Comparison of ENCODE assay signal across 18 cellular contexts in the genomic region with DNA sequence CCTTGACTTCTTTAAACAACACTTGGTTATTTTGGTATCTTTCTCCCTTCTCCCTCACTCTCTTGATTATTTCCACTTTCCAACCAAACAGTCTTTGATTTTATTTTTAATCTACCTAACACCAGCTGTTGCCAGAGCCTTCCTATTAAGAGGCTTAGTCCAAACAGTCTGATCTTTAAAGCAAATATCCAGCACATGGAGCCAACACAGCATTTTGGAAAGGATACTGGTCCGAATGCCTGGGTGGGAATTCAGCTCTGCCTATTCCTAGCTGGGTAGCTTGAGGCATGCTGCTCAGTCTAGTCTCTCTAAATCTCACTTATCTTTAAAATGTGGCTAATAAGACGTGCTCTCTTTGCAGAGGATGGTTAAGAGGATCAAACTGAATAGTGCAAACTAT.
DNase-seq lines count a peak whose midpoint lies in the region; ATAC-seq, FAIRE-seq and TF ChIP-seq lines count a peak whose summit lies in the region.
"Had no signal": no experiment of that assay in that cellular context is flagged by ENCODE, and none has a peak within 500 bp of the region (broad histone marks: within the 10 kb centered on the region; RNA-seq: fewer than 3 reads in every experiment).

No MANE protein-coding gene starts in this region.

- no peaks in the 10 kb centered on the region for H3K36me3 Mint-ChIP-seq in brain
- H3K36me3 Mint-ChIP-seq: CD14-positive monocyte had no signal

- TF ChIP-seq POLR2A in GM12892 (IDR thresholded peaks at IDR 0.05; ENCODE audit: low read depth, low read length) = no peak

- no peaks in the 10 kb centered on the region for H3K9me3 ChIP-seq in pancreas

- H3K4me3 ChIP-seq in pancreas = no peak overlapping the region

- H3K27ac Mint-ChIP-seq in brain = peak overlapping the region in 2 of 5 experiments; percentile 14 to 65
- H3K27ac Mint-ChIP-seq: CD14-positive monocyte, H9 had no signal

- peak overlapping the region in 3 of 5 experiments; percentile 1 to 53 (median 47) for H3K4me3 Mint-ChIP-seq in brain
- H3K4me3 Mint-ChIP-seq: CD14-positive monocyte, H9 had no signal

- H3K36me3 ChIP-seq in pancreas = no peaks in the 10 kb centered on the region

- no peak for TF ChIP-seq CTCF in brain (conservative IDR thresholded peaks at IDR 0.05)
- no peak for TF ChIP-seq CTCF in pancreas (IDR thresholded peaks at IDR 0.05)

- H3K27me3 ChIP-seq in pancreas = no peaks in the 10 kb centered on the region

- H3K27me3 Mint-ChIP-seq in brain = no peaks in the 10 kb centered on the region

- H3K27ac ChIP-seq in pancreas = no peak overlapping the region

- DNase-seq in NCI-H1092 treated with DMSO at 0.1 percent for 48 hours (lab: John Stamatoyannopoulos, UW) = peak; percentile 14
- DNase-seq in NCI-H1092 (lab: John Stamatoyannopoulos, UW) = no peak
- peak; percentile 78 for DNase-seq in NCI-H524 treated with DMSO at 0.1 percent for 48 hours (lab: John Stamatoyannopoulos, UW)
- no peak for DNase-seq in pancreas
- DNase-seq in GM12892 (ENCODE audit: insufficient read length) = no peak
- DNase-seq in NCI-H1930 (lab: John Stamatoyannopoulos, UW) = no peak
- DNase-seq: COR-L47, DND-41, GF-D8, H9, KG1, NCI-H1417, NCI-H345, NCI-H774, SIG-M5 had no signal

- peaks cover 80% of the 10 kb centered on the region for H3K4me1 Mint-ChIP-seq in brain

- peaks cover 6 to 39% (median 35%) of the 10 kb centered on the region in 3 donors for H3K4me1 ChIP-seq in pancreas

- 39 to 50% methylated on average over 2 of the region's 2 CpGs for WGBS in pancreas, 2 donors

- FAIRE-seq in pancreas (lab: Jason Lieb, UNC) (no peak), GM12892 (lab: Jason Lieb, UNC) (no peak)

- H3K9me3 Mint-ChIP-seq in brain = no peaks in the 10 kb centered on the region
- H3K9me3 Mint-ChIP-seq: H9 had no signal

- peak; percentile 11 to 50 (median 38) for ATAC-seq in pancreas
- no peak for ATAC-seq in HG03432 (IDR thresholded peaks at IDR 0.05; ENCODE audit: unreplicated experiment)

- intact Hi-C loops in pancreas (cut with DNase I) = no loop called here

Comparison
In these comparisons a context has a peak if more than half of its experiments do, and no peak if none do; other contexts are left out.
1. DNase-seq: peak in NCI-H1092 treated with DMSO at 0.1 percent for 48 hours (single experiment) and NCI-H524 treated with DMSO at 0.1 percent for 48 hours (single experiment); none in NCI-H1092 (single experiment), pancreas (0 of 6), GM12892 (single experiment) and NCI-H1930 (0 of 2).